1 cellular context compared by ENCODE assay signal in the genomic region with DNA sequence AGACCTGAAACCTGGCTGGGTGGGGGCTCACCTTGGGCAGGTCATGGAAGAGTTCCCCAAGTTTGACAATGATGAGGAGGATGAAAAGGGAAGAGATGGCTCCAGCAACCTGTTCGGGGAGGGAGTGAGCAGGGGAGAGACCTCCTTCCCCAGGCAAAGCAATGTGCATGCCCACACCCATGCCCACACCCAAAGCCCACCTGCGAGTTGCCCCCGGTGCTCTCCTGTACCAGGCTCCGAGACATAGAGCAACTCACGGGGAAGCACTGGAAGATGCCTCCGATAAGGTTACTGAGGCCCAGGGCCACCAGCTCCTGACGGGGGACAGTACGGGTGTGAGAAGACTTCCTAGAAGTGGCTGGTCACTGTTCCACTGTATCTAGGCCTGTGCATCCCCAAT.
TF ChIP-seq lines count a peak whose summit lies in the region.

No MANE protein-coding gene starts in this region.

TF ChIP-seq in IMR-90, 13 proteins besides CTCF, POLR2A, EP300 and RAD21:
- TF ChIP-seq, protein P1, sequence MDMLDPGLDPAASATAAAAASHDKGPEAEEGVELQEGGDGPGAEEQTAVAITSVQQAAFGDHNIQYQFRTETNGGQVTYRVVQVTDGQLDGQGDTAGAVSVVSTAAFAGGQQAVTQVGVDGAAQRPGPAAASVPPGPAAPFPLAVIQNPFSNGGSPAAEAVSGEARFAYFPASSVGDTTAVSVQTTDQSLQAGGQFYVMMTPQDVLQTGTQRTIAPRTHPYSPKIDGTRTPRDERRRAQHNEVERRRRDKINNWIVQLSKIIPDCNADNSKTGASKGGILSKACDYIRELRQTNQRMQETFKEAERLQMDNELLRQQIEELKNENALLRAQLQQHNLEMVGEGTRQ (IDR thresholded peaks at IDR 0.05; ENCODE audit: low read depth, low read length) = no peak
- TF ChIP-seq FOS (IDR thresholded peaks at IDR 0.05; ENCODE audit: low read depth, low read length) = no peak
- no peak for TF ChIP-seq MAZ (IDR thresholded peaks at IDR 0.05; ENCODE audit: borderline replicate concordance, low read depth, low read length)
- TF ChIP-seq RCOR1 (IDR thresholded peaks at IDR 0.05; ENCODE audit: insufficient replicate concordance, low read length) = no peak
- TF ChIP-seq, protein P2, sequence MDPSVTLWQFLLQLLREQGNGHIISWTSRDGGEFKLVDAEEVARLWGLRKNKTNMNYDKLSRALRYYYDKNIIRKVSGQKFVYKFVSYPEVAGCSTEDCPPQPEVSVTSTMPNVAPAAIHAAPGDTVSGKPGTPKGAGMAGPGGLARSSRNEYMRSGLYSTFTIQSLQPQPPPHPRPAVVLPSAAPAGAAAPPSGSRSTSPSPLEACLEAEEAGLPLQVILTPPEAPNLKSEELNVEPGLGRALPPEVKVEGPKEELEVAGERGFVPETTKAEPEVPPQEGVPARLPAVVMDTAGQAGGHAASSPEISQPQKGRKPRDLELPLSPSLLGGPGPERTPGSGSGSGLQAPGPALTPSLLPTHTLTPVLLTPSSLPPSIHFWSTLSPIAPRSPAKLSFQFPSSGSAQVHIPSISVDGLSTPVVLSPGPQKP (IDR thresholded peaks at IDR 0.05; ENCODE audit: borderline replicate concordance, low read depth, low read length) = no peak
- TF ChIP-seq MXI1 (IDR thresholded peaks at IDR 0.05; ENCODE audit: borderline replicate concordance, low read depth, low read length) = no peak
- TF ChIP-seq RFX5 (IDR thresholded peaks at IDR 0.05; ENCODE audit: low read depth, low read length) = no peak
- TF ChIP-seq BHLHE40 (IDR thresholded peaks at IDR 0.05; ENCODE audit: low read depth, low read length) = no peak
- no peak for TF ChIP-seq CEBPB (IDR thresholded peaks at IDR 0.05; ENCODE audit: low read depth, low read length)
- TF ChIP-seq MAFK (IDR thresholded peaks at IDR 0.05; ENCODE audit: low read depth, low read length) = no peak
- TF ChIP-seq NFE2L2 (IDR thresholded peaks at IDR 0.05; ENCODE audit: low read depth, low read length) = no peak
- no peak for TF ChIP-seq SMC3 (IDR thresholded peaks at IDR 0.05; ENCODE audit: low read depth, low read length)
